Comparison of ENCODE assay signal across 9 cellular contexts in genomic region chr9:110156902-110157301, GRCh38. TPM values are rescaled to one million over a fixed set of nuclear protein-coding genes. Genes with fewer than 3 reads are reported as not detected.
A peak's percentile ranks its signal among the peaks of the same experiment; 100 is the strongest.
DNase-seq lines count a peak whose midpoint lies in the region; ATAC-seq and TF ChIP-seq lines count a peak whose summit lies in the region.
"Had no signal": no experiment of that assay in that cellular context is flagged by ENCODE, and none has a peak within 500 bp of the region (broad histone marks: within the 10 kb centered on the region; RNA-seq: fewer than 3 reads in every experiment).

No MANE protein-coding gene starts in this region.

- H3K9me2 ChIP-seq in hepatocyte (replicated peaks; ENCODE audit: insufficient read depth) = no peaks in the 10 kb centered on the region

- peaks cover 5% of the 10 kb centered on the region for H3K27me3 Mint-ChIP-seq in nephron progenitor cell (ENCODE audit: low read depth, poor library complexity)

- H3K27ac ChIP-seq in right atrium auricular region = no peak overlapping the region
- peak overlapping the region in 3 of 5 donors; percentile 1 to 62 (median 54) for H3K27ac ChIP-seq in stomach
- H3K27ac ChIP-seq in hepatocyte = no peak overlapping the region

- no peak for TF ChIP-seq CTCF in right atrium auricular region (IDR thresholded peaks at IDR 0.05)
- TF ChIP-seq CTCF in stomach (IDR thresholded peaks at IDR 0.05) = no peak
- TF ChIP-seq CTCF in hepatocyte (IDR thresholded peaks at IDR 0.05; ENCODE audit: poor library complexity) = no peak
- TF ChIP-seq CTCF in nephron progenitor cell (IDR thresholded peaks at IDR 0.05) = no peak

- no peak overlapping the region for H3K27ac Mint-ChIP-seq in nephron progenitor cell

- H3K4me3 ChIP-seq in right atrium auricular region (no peak overlapping the region), stomach (no peak overlapping the region), hepatocyte (no peak overlapping the region)

- peaks cover 22% of the 10 kb centered on the region for H3K36me3 Mint-ChIP-seq in nephron progenitor cell (ENCODE audit: low read depth)

- no peaks in the 10 kb centered on the region for H3K9me3 Mint-ChIP-seq in nephron progenitor cell

- peaks cover 0 to 81% of the 10 kb centered on the region in 2 donors for H3K4me1 ChIP-seq in right atrium auricular region
- peaks cover 7 to 60% (median 45%) of the 10 kb centered on the region in 4 donors for H3K4me1 ChIP-seq in stomach
- peaks cover 4% of the 10 kb centered on the region for H3K4me1 ChIP-seq in hepatocyte (ENCODE audit: insufficient read depth)

- TF ChIP-seq EP300 in stomach (IDR thresholded peaks at IDR 0.05) = no peak

- no peak overlapping the region for H3K4me3 Mint-ChIP-seq in nephron progenitor cell

- ATAC-seq in Right ventricle myocardium superior (ENCODE audit: poor library complexity) = peak; percentile 47
- peak; percentile 67 for ATAC-seq in HG02642 (IDR thresholded peaks at IDR 0.05; ENCODE audit: poor library complexity, unreplicated experiment)

- H3K27me3 ChIP-seq in right atrium auricular region = no peaks in the 10 kb centered on the region
- no peaks in the 10 kb centered on the region for H3K27me3 ChIP-seq in stomach
- no peaks in the 10 kb centered on the region for H3K27me3 ChIP-seq in hepatocyte

- intact Hi-C loops in Right ventricle myocardium superior (cut with DNase I) = no loop called here
- intact Hi-C loops in stomach (cut with DNase I; ENCODE audit: low total_unique reads) = no loop called here

- TF ChIP-seq POLR2A in stomach (IDR thresholded peaks at IDR 0.05) = no peak

- H3K4me1 Mint-ChIP-seq in nephron progenitor cell = peaks cover 14% of the 10 kb centered on the region

- H3K9me3 ChIP-seq in right atrium auricular region (no peaks in the 10 kb centered on the region), stomach (no peaks in the 10 kb centered on the region), hepatocyte (ENCODE audit: low read depth) (no peaks in the 10 kb centered on the region)

- no peak overlapping the region for H3K4me2 ChIP-seq in hepatocyte

- DNase-seq in Right ventricle myocardium superior (no peak), right atrium auricular region (ENCODE audit: low spot score) (no peak), NAMALWA (ENCODE audit: low spot score) (peak; percentile 58), stomach (no peak), hepatocyte (ENCODE audit: low spot score) (no peak), nephron progenitor cell (no peak)
- DNase-seq in central memory CD4-positive, alpha-beta T cell = peak; percentile 45

- 26 to 66% (median 45%) methylated on average over 4 of the region's 4 CpGs for WGBS in stomach, 5 donors
- WGBS in hepatocyte (ENCODE audit: low lambda C conversion rate, missing lambda C conversion rate) = 61% methylated on average over 4 of the region's 4 CpGs

- H3K36me3 ChIP-seq in right atrium auricular region (peaks cover 4% of the 10 kb centered on the region), stomach (peaks cover 0 to 6% (median 3%) of the 10 kb centered on the region in 4 donors), hepatocyte (replicated peaks; ENCODE audit: insufficient read depth, low read depth) (no peaks in the 10 kb centered on the region)

- H4K20me1 ChIP-seq in hepatocyte (ENCODE audit: insufficient read depth, poor library complexity, severe bottlenecking) = peaks cover 21% of the 10 kb centered on the region

- no peak overlapping the region for H2AFZ ChIP-seq in hepatocyte

- H3K79me2 ChIP-seq in hepatocyte = peaks cover 50% of the 10 kb centered on the region

RNA-seq across cellular contexts. Expression of gene C9orf152, which starts 51.1 kb away (rescaled TPM):
- not detected for total RNA-seq in Right ventricle myocardium superior
- not detected for total RNA-seq in right atrium auricular region
- 10 to 100 TPM in 3 of 5 donors, 1 to 10 TPM in 1, not detected in 1; 1.7 to 26.8 (median 16.2) TPM for total RNA-seq in stomach
- 10 to 100 TPM; 11.6 to 18.1 (median 17.0) TPM for polyA plus RNA-seq in stomach
- 0.28 and 1.2 TPM in 2 replicates for total RNA-seq in hepatocyte
- polyA plus RNA-seq in hepatocyte = 0.29 and 0.68 TPM in 2 replicates
- total RNA-seq: dermis microvascular lymphatic vessel endothelial cell had no signal

Comparison
In these comparisons a context has a peak if more than half of its experiments do, and no peak if none do; other contexts are left out.
1. DNase-seq: peak in NAMALWA (single experiment) and central memory CD4-positive, alpha-beta T cell (single experiment); none in Right ventricle myocardium superior (single experiment), right atrium auricular region (single experiment), stomach (single experiment), hepatocyte (single experiment) and nephron progenitor cell (single experiment).
2. H3K27ac ChIP-seq: peak in stomach (3 of 5); none in right atrium auricular region (0 of 2) and hepatocyte (single experiment).